21 cellular contexts compared by ENCODE assay signal in genomic region chr19:3119782-3120380, GRCh38. TPM values are rescaled to one million over a fixed set of nuclear protein-coding genes. Genes with fewer than 3 reads are reported as not detected.
"Had no signal": no experiment of that assay in that cellular context is flagged by ENCODE, and none has a peak within 500 bp of the region (broad histone marks: within the 10 kb centered on the region; RNA-seq: fewer than 3 reads in every experiment).

No MANE protein-coding gene starts in this region.

- ATAC-seq: gastrocnemius medialis; natural killer cell; stimulated activated effector memory CD8-positive, alpha-beta T cell treated with anti-CD3 and anti-CD28 coated beads, Interleukin-12 subunit alpha, Interleukin-12 subunit beta, amount 100 ng/mL, for 72 hours had no signal

- H3K9me3 ChIP-seq: gastrocnemius medialis, prostate gland, thoracic aorta, vagina had no signal

- DNase-seq: activated CD4-positive, alpha-beta memory T cell treated with anti-CD3 and anti-CD28 coated beads for 36 hours; activated CD4-positive, alpha-beta T cell treated with anti-CD3 and anti-CD28 coated beads for 48 hours; activated naive CD4-positive, alpha-beta T cell treated with anti-CD3 and anti-CD28 coated beads for 36 hours; activated naive CD8-positive, alpha-beta T cell treated with anti-CD3 and anti-CD28 coated beads, Interleukin-2, amount 10 ng/mL, durations not matched to agents 7 days and 5 days; activated T-cell treated with anti-CD3 and anti-CD28 coated beads, Interleukin-2, amount 50 U/mL, for 48 hours; amniotic stem cell; dermis blood vessel endothelial cell; effector memory CD4-positive, alpha-beta T cell; gastrocnemius medialis; natural killer cell; stimulated activated CD4-positive, alpha-beta T cell treated with anti-CD3 and anti-CD28 coated beads, Interleukin-1b, Interleukin-23, amount 100 ng/mL, for 48 hours; SW 1271 had no signal

- H3K4me1 ChIP-seq: gastrocnemius medialis, prostate gland, vagina had no signal

- H3K27me3 ChIP-seq: cardiac muscle cell, gastrocnemius medialis, vagina had no signal

- H3K27ac ChIP-seq: cardiac muscle cell, gastrocnemius medialis, prostate gland, skin epidermis, thoracic aorta, vagina had no signal

- H3K4me3 ChIP-seq: cardiac muscle cell, gastrocnemius medialis, lung, prostate gland, skin epidermis, thoracic aorta, vagina had no signal

RNA-seq across cellular contexts. Expression of gene GNA15, which starts 16.0 kb away (rescaled TPM):
- total RNA-seq: osteocyte had no signal
- polyA plus RNA-seq: cardiac muscle cell had no signal

RNA-seq across cellular contexts. Expression of gene S1PR4, which starts 58.7 kb away (rescaled TPM):
- total RNA-seq: cardiac muscle cell, mesothelial cell of epicardium, osteocyte, vagina had no signal
- polyA plus RNA-seq: cardiac muscle cell had no signal
